Comparison of ENCODE assay signal across 17 cellular contexts in genomic region chr2:172834881-172835280, GRCh38.
DNase-seq lines count a peak whose midpoint lies in the region; ATAC-seq lines count a peak whose summit lies in the region.
"Had no signal": no experiment of that assay in that cellular context is flagged by ENCODE, and none has a peak within 500 bp of the region (broad histone marks: within the 10 kb centered on the region; RNA-seq: fewer than 3 reads in every experiment).

No MANE protein-coding gene starts in this region.

- ATAC-seq in HG02840 (IDR thresholded peaks at IDR 0.05; ENCODE audit: low FRiP score, unreplicated experiment): no peak
- ATAC-seq: K562 had no signal

- DNase-seq in DMS79 (lab: John Stamatoyannopoulos, UW) (peak; percentile 73), NCI-H187 (lab: John Stamatoyannopoulos, UW) (peak; percentile 7 to 49), NCI-H524 treated with DMSO at 0.1 percent for 48 hours (lab: John Stamatoyannopoulos, UW) (peak; percentile 92), kidney tubule cell (ENCODE audit: low spot score) (peak; percentile 69), HCEC 1CT (no peak), SKM-1 (lab: John Stamatoyannopoulos, UW; ENCODE audit: unreplicated experiment) (no peak)
- no peak for DNase-seq in activated CD4-positive, CD25-positive, alpha-beta regulatory T cell (lab: John Stamatoyannopoulos, UW)
- DNase-seq: activated B cell treated with CpG ODN at 0.5 μM for 24 hours; CD4-positive, alpha-beta T cell; dorsolateral prefrontal cortex; esophagus squamous epithelium; MV-4-11; NCI-H446; ovary; stimulated activated CD4-positive, alpha-beta T cell treated with anti-CD3 and anti-CD28 coated beads, Interleukin-2, amount 100 ng/mL, for 24 hours had no signal

Comparison
In these comparisons a context has a peak if more than half of its experiments do, and no peak if none do; other contexts are left out.
1. DNase-seq: peak in DMS79 (single experiment), NCI-H187 (2 of 2), NCI-H524 treated with DMSO at 0.1 percent for 48 hours (single experiment) and kidney tubule cell (single experiment); none in HCEC 1CT (single experiment), activated CD4-positive, CD25-positive, alpha-beta regulatory T cell (0 of 4) and SKM-1 (single experiment).